In the genomic region with DNA sequence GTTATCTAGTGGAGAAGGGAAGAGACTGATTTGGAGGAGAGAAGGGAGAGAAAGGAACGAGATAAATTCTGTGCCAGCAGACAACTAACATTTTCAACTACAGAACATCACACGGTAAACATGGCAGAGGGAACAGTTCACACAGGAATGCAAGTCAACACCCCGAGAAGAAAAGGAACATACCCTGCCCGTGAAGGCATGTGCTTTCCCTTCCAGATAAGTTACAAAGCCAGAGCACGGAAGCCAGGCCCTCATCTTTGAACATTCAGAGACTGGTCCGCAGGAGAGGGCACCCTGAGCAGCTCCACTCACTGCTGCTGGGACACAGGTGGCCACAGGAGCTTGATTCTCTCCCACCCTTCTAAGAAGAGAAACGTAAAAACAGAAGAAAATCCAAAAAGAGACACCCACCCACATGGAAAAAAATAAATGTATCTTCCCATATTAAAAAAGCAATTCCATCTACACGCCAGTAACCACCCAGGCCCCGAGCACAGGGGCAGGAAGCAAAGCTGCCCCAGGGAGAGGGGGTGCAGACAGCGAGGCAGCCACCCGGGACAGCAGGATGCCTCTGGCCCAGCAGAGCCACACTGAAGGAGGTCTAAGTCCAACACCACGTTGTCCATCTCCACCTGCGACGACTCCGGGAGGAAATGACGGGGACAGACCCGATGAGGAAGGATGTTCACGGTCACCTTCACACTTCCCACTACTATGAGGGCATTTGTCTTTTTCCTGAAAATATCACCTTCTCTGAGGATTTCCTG, we compare ENCODE assay signal across 16 cellular contexts. TPM values are rescaled to one million over a fixed set of nuclear protein-coding genes. Genes with fewer than 3 reads are reported as not detected.
DNase-seq lines count a peak whose midpoint lies in the region; FAIRE-seq and TF ChIP-seq lines count a peak whose summit lies in the region.
"Had no signal": no experiment of that assay in that cellular context is flagged by ENCODE, and none has a peak within 500 bp of the region (broad histone marks: within the 10 kb centered on the region; RNA-seq: fewer than 3 reads in every experiment).

No MANE protein-coding gene starts in this region.

- peaks cover 8% of the 10 kb centered on the region for H3K27me3 Mint-ChIP-seq in endothelial cell (ENCODE audit: unreplicated experiment)
- H3K27me3 Mint-ChIP-seq: activated naive CD8-positive, alpha-beta T cell had no signal

- H3K4ac ChIP-seq in trophoblast cell (ENCODE audit: low read depth, low read length): no peak overlapping the region

- no peak overlapping the region for H4K91ac ChIP-seq in trophoblast cell (ENCODE audit: low read depth, low read length)

- no peak overlapping the region for H3K14ac ChIP-seq in trophoblast cell (ENCODE audit: low read length)

- H2AFZ ChIP-seq in trophoblast cell (ENCODE audit: insufficient read depth, low read length, poor library complexity): no peak overlapping the region
- H2AFZ ChIP-seq: neural progenitor cell had no signal

- no CpG with 5 or more reads among the region's 18 CpGs for WGBS in trophoblast cell (ENCODE audit: extremely low coverage, insufficient coverage, insufficient read length)

- DNase-seq in AG04450 (ENCODE audit: low read depth, low spot score) (no peak), endothelial cell (ENCODE audit: low spot score) (no peak), trophoblast cell (no peak), NCI-H1105 (lab: John Stamatoyannopoulos, UW) (no peak), GM12892 (ENCODE audit: insufficient read length) (no peak), DMS 273 treated with DMSO at 0.1 percent for 48 hours (lab: John Stamatoyannopoulos, UW) (no peak)
- DNase-seq: activated CD4-positive, alpha-beta T cell treated with anti-CD3 and anti-CD28 coated beads, Interleukin-2, amount 50 U/mL, for 1 hour; foreskin fibroblast; KBM-7; NCI-H2081 treated with DMSO at 0.1 percent for 48 hours; retina had no signal

- TF ChIP-seq CTCF in AG04450 (IDR thresholded peaks at IDR 0.05; ENCODE audit: low read depth, low read length): no peak
- TF ChIP-seq CTCF in endothelial cell (IDR thresholded peaks at IDR 0.05; ENCODE audit: unreplicated experiment): no peak

- H3K27ac ChIP-seq in AG04450 (ENCODE audit: low read depth, low read length): peak overlapping the region; percentile 2
- H3K27ac ChIP-seq in BLaER1 treated with 17β-estradiol and CSF1 and Interleukin-3, amounts not matched to agents 10 nM and 100 nM: peak overlapping the region in 9 of 11 experiments; percentile 32 to 73 (median 54); a peak in 18 of 22 replicates
- H3K27ac ChIP-seq in trophoblast cell (ENCODE audit: low read depth, low read length): no peak overlapping the region
- H3K27ac ChIP-seq: neural progenitor cell, thoracic aorta had no signal

- H3K9ac ChIP-seq in BLaER1 treated with 17β-estradiol and CSF1 and Interleukin-3, amounts not matched to agents 10 nM and 100 nM: peak overlapping the region in 10 of 11 experiments; percentile 3 to 66 (median 38); a peak in 13 of 22 replicates
- H3K9ac ChIP-seq in trophoblast cell (ENCODE audit: low read length): peak overlapping the region; percentile 20
- H3K9ac ChIP-seq: neural progenitor cell had no signal

- H3K36me3 ChIP-seq in BLaER1 treated with 17β-estradiol and CSF1 and Interleukin-3, amounts not matched to agents 10 nM and 100 nM: peaks cover 81 to 98% (median 92%) of the 10 kb centered on the region in 11 experiments
- H3K36me3 ChIP-seq in trophoblast cell (ENCODE audit: control insufficient read depth in 1 of 2, insufficient read depth in 2 of 2, low read length in 2 of 2): peaks cover 46 to 58% of the 10 kb centered on the region in 2 experiments
- H3K36me3 ChIP-seq: neural progenitor cell had no signal

- no peak overlapping the region for H4K8ac ChIP-seq in trophoblast cell (ENCODE audit: low read depth, low read length)

- peaks cover 31% of the 10 kb centered on the region for H3K4me1 Mint-ChIP-seq in endothelial cell (ENCODE audit: unreplicated experiment)

- H3K9me3 ChIP-seq in AG04450 (ENCODE audit: control insufficient read depth, insufficient read depth, low read length) (no peaks in the 10 kb centered on the region), trophoblast cell (ENCODE audit: insufficient read depth, low read depth, low read length) (no peaks in the 10 kb centered on the region)
- no peaks in the 10 kb centered on the region for H3K9me3 ChIP-seq in BLaER1 treated with 17β-estradiol and CSF1 and Interleukin-3, amounts not matched to agents 10 nM and 100 nM (replicated peaks in 1 of 11)
- H3K9me3 ChIP-seq: thoracic aorta had no signal

- H3K27me3 ChIP-seq in AG04450 (ENCODE audit: control insufficient read depth, insufficient read depth, low read length) (no peaks in the 10 kb centered on the region), trophoblast cell (ENCODE audit: insufficient read depth, low read length) (no peaks in the 10 kb centered on the region)
- H3K27me3 ChIP-seq in BLaER1 treated with 17β-estradiol and CSF1 and Interleukin-3, amounts not matched to agents 10 nM and 100 nM: no peaks in the 10 kb centered on the region
- H3K27me3 ChIP-seq: neural progenitor cell had no signal

- H2BK5ac ChIP-seq in trophoblast cell (ENCODE audit: low read depth, low read length, poor library complexity): no peak overlapping the region

- FAIRE-seq in GM12892 (lab: Jason Lieb, UNC): no peak
- FAIRE-seq: TTC549 had no signal

- POLR2A ChIA-PET in AG04450 (lab: Yijun Ruan, JAX): no interaction called here

- peaks cover 52% of the 10 kb centered on the region for H3K36me3 Mint-ChIP-seq in endothelial cell (ENCODE audit: low read depth, unreplicated experiment)

- no peak overlapping the region for H2BK12ac ChIP-seq in trophoblast cell (ENCODE audit: low read length)

- no peak overlapping the region for H3K4me3 ChIP-seq in AG04450 (ENCODE audit: low read depth, low read length)
- H3K4me3 ChIP-seq in BLaER1 treated with 17β-estradiol and CSF1 and Interleukin-3, amounts not matched to agents 10 nM and 100 nM: peak overlapping the region in 4 of 10 experiments; percentile 0 to 42 (median 15); a peak in 2 of 20 replicates
- no peak overlapping the region for H3K4me3 ChIP-seq in trophoblast cell (ENCODE audit: low read depth, low read length)
- H3K4me3 ChIP-seq: neural progenitor cell, thoracic aorta had no signal

- peak overlapping the region; percentile 75 for H3K4me3 Mint-ChIP-seq in endothelial cell (ENCODE audit: unreplicated experiment)
- H3K4me3 Mint-ChIP-seq: activated naive CD8-positive, alpha-beta T cell; neural progenitor cell had no signal

- H3K4me1 ChIP-seq in BLaER1 treated with 17β-estradiol and CSF1 and Interleukin-3, amounts not matched to agents 10 nM and 100 nM: peaks cover 68 to 90% (median 85%) of the 10 kb centered on the region in 10 experiments
- H3K4me1 ChIP-seq in trophoblast cell (ENCODE audit: control insufficient read depth in 1 of 2, insufficient read depth in 2 of 2, low read length in 2 of 2): peaks cover 0 to 8% of the 10 kb centered on the region in 2 experiments
- H3K4me1 ChIP-seq: neural progenitor cell had no signal

- H3K79me1 ChIP-seq in trophoblast cell (ENCODE audit: low read length): peaks cover 2% of the 10 kb centered on the region

- peak overlapping the region; percentile 71 to 86 (median 81) for H3K4me2 ChIP-seq in BLaER1 treated with 17β-estradiol and CSF1 and Interleukin-3, amounts not matched to agents 10 nM and 100 nM
- H3K4me2 ChIP-seq in trophoblast cell (ENCODE audit: low read length): no peak overlapping the region
- H3K4me2 ChIP-seq: neural progenitor cell had no signal

- no peak overlapping the region for H3K18ac ChIP-seq in trophoblast cell (ENCODE audit: low read length)

- no peak overlapping the region for H4K12ac ChIP-seq in trophoblast cell (ENCODE audit: low read depth, low read length)

- no peaks in the 10 kb centered on the region for H3K79me2 ChIP-seq in trophoblast cell (ENCODE audit: control insufficient read depth, insufficient read depth, low read length, poor library complexity)

- no peak overlapping the region for H2AK5ac ChIP-seq in trophoblast cell (ENCODE audit: low read length)

- H4K20me1 ChIP-seq in BLaER1 treated with 17β-estradiol and CSF1 and Interleukin-3, amounts not matched to agents 10 nM and 100 nM: peaks cover 7 to 83% (median 30%) of the 10 kb centered on the region in 11 experiments; a peak in 17 of 22 replicates

- H2BK120ac ChIP-seq in trophoblast cell (ENCODE audit: insufficient read depth, low read length, poor library complexity): no peak overlapping the region

- peak overlapping the region; percentile 77 for H3K27ac Mint-ChIP-seq in endothelial cell (ENCODE audit: unreplicated experiment)
- H3K27ac Mint-ChIP-seq: activated naive CD8-positive, alpha-beta T cell; neural progenitor cell had no signal

- no peaks in the 10 kb centered on the region for H3K9me3 Mint-ChIP-seq in endothelial cell (ENCODE audit: unreplicated experiment)
- H3K9me3 Mint-ChIP-seq: neural progenitor cell had no signal

- CTCF ChIA-PET in AG04450 (lab: Charles Lee): no interaction called here

- no peak for TF ChIP-seq POLR2A in GM12892 (IDR thresholded peaks at IDR 0.05; ENCODE audit: low read depth, low read length)

- no peak overlapping the region for H3K23ac ChIP-seq in trophoblast cell (ENCODE audit: low read length)

RNA-seq across cellular contexts. Expression of a gene that starts 14.2 kb away (rescaled TPM):
- 12.5 and 13.7 TPM in 2 replicates for polyA plus RNA-seq in AG04450 (2011; rRNA removed)
- polyA minus RNA-seq in AG04450 (2011; rRNA and poly(A)+ RNA removed): 10.3 and 11.2 TPM in 2 replicates
- total RNA-seq in endothelial cell (ENCODE audit: unreplicated experiment): 73.3 TPM
- polyA plus RNA-seq in trophoblast cell (2013): 16.7 and 17.1 TPM in 2 replicates
- 182 TPM for polyA plus RNA-seq in GM12892 (2012; ENCODE audit: missing spikeins)

RNA-seq across cellular contexts. Expression of a gene that starts 44.3 kb away (rescaled TPM):
- polyA plus RNA-seq in AG04450 (2011; rRNA removed): 18.3 and 19.2 TPM in 2 replicates
- polyA minus RNA-seq in AG04450 (2011; rRNA and poly(A)+ RNA removed): 31.4 and 39.2 TPM in 2 replicates
- total RNA-seq in endothelial cell (ENCODE audit: unreplicated experiment): 56.7 TPM
- 21.5 and 22.0 TPM in 2 replicates for polyA plus RNA-seq in trophoblast cell (2013)
- polyA plus RNA-seq in GM12892 (2012; ENCODE audit: missing spikeins): 38.1 TPM
